9 cellular contexts compared by ENCODE assay signal in the genomic region with DNA sequence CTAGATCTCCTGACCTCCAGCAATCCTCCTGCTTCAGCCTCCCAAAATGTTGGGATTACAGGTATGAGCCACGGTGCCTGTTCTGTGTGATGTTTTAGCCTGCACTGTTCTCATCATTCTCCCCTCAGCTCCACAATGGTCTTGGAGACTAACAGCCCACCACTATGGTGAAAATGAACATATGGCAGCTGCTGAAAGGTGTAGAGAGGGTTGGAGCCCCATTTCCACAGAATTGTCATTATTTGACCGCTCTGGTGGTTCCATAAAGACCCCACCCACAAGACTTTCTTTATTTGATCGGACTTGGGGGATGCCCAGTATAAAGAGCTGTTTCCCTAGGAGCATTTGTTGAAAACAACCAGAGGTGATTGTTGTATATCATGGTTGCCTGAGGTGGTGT.
"Had no signal": no experiment of that assay in that cellular context is flagged by ENCODE, and none has a peak within 500 bp of the region (broad histone marks: within the 10 kb centered on the region; RNA-seq: fewer than 3 reads in every experiment).

No MANE protein-coding gene starts in this region.

- H3K9ac ChIP-seq: GM23248 had no signal

- DNase-seq: GM23248, GOT3, H7, HFFc6 had no signal

- ATAC-seq: HCT116, HepG2 had no signal

- H3K4me3 Mint-ChIP-seq: HFFc6, IgD-negative memory B cell had no signal

- H3K4me3 ChIP-seq: GM23248, HAP-1 had no signal

- H3K4me1 ChIP-seq: HAP-1 had no signal

- H3K27ac Mint-ChIP-seq: HFFc6, IgD-negative memory B cell had no signal

- H3K4me1 Mint-ChIP-seq: IgD-negative memory B cell had no signal

- H3K27ac ChIP-seq: GM23248, HL-60 had no signal

- H3K36me3 ChIP-seq: HAP-1 had no signal
